In genomic region chr5:57277085-57277484, GRCh38 we compare ENCODE assay signal across 10 cellular contexts.
DNase-seq lines count a peak whose midpoint lies in the region; FAIRE-seq and TF ChIP-seq lines count a peak whose summit lies in the region.
"Had no signal": no experiment of that assay in that cellular context is flagged by ENCODE, and none has a peak within 500 bp of the region (broad histone marks: within the 10 kb centered on the region; RNA-seq: fewer than 3 reads in every experiment).

No MANE protein-coding gene starts in this region.

- H2AFZ ChIP-seq in SK-N-SH (ENCODE audit: low read depth) = no peak overlapping the region

- peaks cover 5% of the 10 kb centered on the region for H3K27me3 Mint-ChIP-seq in activated CD4-positive, alpha-beta memory T cell treated with anti-CD3 and anti-CD28 coated beads for 36 hours
- H3K27me3 Mint-ChIP-seq: activated naive CD4-positive, alpha-beta T cell treated with anti-CD3 and anti-CD28 coated beads, Interleukin-2, amount 50 U/mL, for 24 hours had no signal

- H3K36me3 ChIP-seq in SK-N-SH (replicated peaks in 1 of 2; ENCODE audit: control insufficient read depth in 1 of 2, insufficient read depth in 2 of 2, low read length in 1 of 2) (no peaks in the 10 kb centered on the region), prostate gland (no peaks in the 10 kb centered on the region), tibial artery (no peaks in the 10 kb centered on the region)

- H3K9me3 ChIP-seq in SK-N-SH (no peaks in the 10 kb centered on the region), prostate gland (no peaks in the 10 kb centered on the region), tibial artery (no peaks in the 10 kb centered on the region)

- TF ChIP-seq CTCF in AG09319 (IDR thresholded peaks at IDR 0.05; ENCODE audit: low read depth, low read length) = peak; percentile 25
- peak; percentile 58 for TF ChIP-seq CTCF in SK-N-SH (IDR thresholded peaks at IDR 0.05)
- peak in 1 of 4 experiments; percentile 27 for TF ChIP-seq CTCF in prostate gland (IDR thresholded peaks at IDR 0.05)
- no peak for TF ChIP-seq CTCF in tibial artery (IDR thresholded peaks at IDR 0.05)

- H3K9me2 ChIP-seq in SK-N-SH = no peaks in the 10 kb centered on the region

- intact Hi-C loops in activated CD4-positive, alpha-beta memory T cell treated with anti-CD3 and anti-CD28 coated beads for 36 hours (cut with micrococcal nuclease) = loop anchor here (1.0 to 2.0 kb wide), 2 partner anchors 377 to 1006 kb away; no protein-coding TSS in a partner anchor
- intact Hi-C loops in prostate gland (cut with DNase I) (no loop called here), tibial artery (cut with DNase I; ENCODE audit: low total_unique reads) (no loop called here)

- no peaks in the 10 kb centered on the region for H3F3A ChIP-seq in SK-N-SH (replicated peaks; ENCODE audit: insufficient read depth)

- no peaks in the 10 kb centered on the region for H4K20me1 ChIP-seq in SK-N-SH (ENCODE audit: insufficient read depth)

- H3K4me3 ChIP-seq in SK-N-SH (ENCODE audit: low read depth in 2 of 2, low read length in 1 of 2) (no peak overlapping the region), prostate gland (no peak overlapping the region), tibial artery (no peak overlapping the region)

- H3K4me1 ChIP-seq in SK-N-SH (ENCODE audit: control insufficient read depth in 1 of 2, insufficient read depth in 2 of 2, low read depth in 1 of 2, low read length in 1 of 2) (no peaks in the 10 kb centered on the region), prostate gland (replicated peaks) (no peaks in the 10 kb centered on the region), tibial artery (no peaks in the 10 kb centered on the region)

- H3K9ac ChIP-seq in SK-N-SH = no peak overlapping the region

- H3K4me1 Mint-ChIP-seq in activated CD4-positive, alpha-beta memory T cell treated with anti-CD3 and anti-CD28 coated beads for 36 hours (ENCODE audit: low read depth) = no peaks in the 10 kb centered on the region
- H3K4me1 Mint-ChIP-seq: activated naive CD4-positive, alpha-beta T cell treated with anti-CD3 and anti-CD28 coated beads, Interleukin-2, amount 50 U/mL, for 24 hours had no signal

- TF ChIP-seq POLR2A in H54 (IDR thresholded peaks at IDR 0.05; ENCODE audit: low read depth, low read length) = no peak
- no peak for TF ChIP-seq POLR2A in prostate gland (IDR thresholded peaks at IDR 0.05)

- POLR2A ChIA-PET in SK-N-SH (lab: Yijun Ruan, JAX) = no interaction called here
- POLR2A ChIA-PET in activated CD4-positive, alpha-beta memory T cell treated with anti-CD3 and anti-CD28 coated beads for 36 hours (lab: Charles Lee) = no interaction called here

- WGBS in SK-N-SH (ENCODE audit: low lambda C conversion rate) = 82% methylated on average over 1 of the region's 1 CpG
- WGBS in prostate gland = 93% methylated on average over 1 of the region's 1 CpG

- no peak overlapping the region for H3K4me3 Mint-ChIP-seq in activated CD4-positive, alpha-beta memory T cell treated with anti-CD3 and anti-CD28 coated beads for 36 hours
- H3K4me3 Mint-ChIP-seq: activated naive CD4-positive, alpha-beta T cell treated with anti-CD3 and anti-CD28 coated beads, Interleukin-2, amount 50 U/mL, for 24 hours; T-helper 2 cell treated with Interferon-gamma antibody and Interleukin-4, amounts not matched to agents 5 μg/mL and 100 μg/mL, for 36 hours had no signal

- no peaks in the 10 kb centered on the region for H3K36me3 Mint-ChIP-seq in activated CD4-positive, alpha-beta memory T cell treated with anti-CD3 and anti-CD28 coated beads for 36 hours
- H3K36me3 Mint-ChIP-seq: activated naive CD4-positive, alpha-beta T cell treated with anti-CD3 and anti-CD28 coated beads, Interleukin-2, amount 50 U/mL, for 24 hours had no signal

- no peak overlapping the region for H3K4me2 ChIP-seq in SK-N-SH

- H3K27ac ChIP-seq in SK-N-SH (ENCODE audit: low read depth in 2 of 2, low read length in 1 of 2) (no peak overlapping the region), prostate gland (no peak overlapping the region), tibial artery (no peak overlapping the region)

- H3K9me3 Mint-ChIP-seq in activated CD4-positive, alpha-beta memory T cell treated with anti-CD3 and anti-CD28 coated beads for 36 hours = no peaks in the 10 kb centered on the region
- H3K9me3 Mint-ChIP-seq: activated naive CD4-positive, alpha-beta T cell treated with anti-CD3 and anti-CD28 coated beads, Interleukin-2, amount 50 U/mL, for 24 hours; T-helper 2 cell treated with Interferon-gamma antibody and Interleukin-4, amounts not matched to agents 5 μg/mL and 100 μg/mL, for 36 hours had no signal

- H3K79me2 ChIP-seq in SK-N-SH (ENCODE audit: insufficient read depth) = no peaks in the 10 kb centered on the region

- H3K27me3 ChIP-seq in SK-N-SH (ENCODE audit: insufficient read depth) (no peaks in the 10 kb centered on the region), prostate gland (replicated peaks; ENCODE audit: insufficient read depth) (no peaks in the 10 kb centered on the region), tibial artery (no peaks in the 10 kb centered on the region)

- DNase-seq in AG09319 (ENCODE audit: extremely low read depth, low read depth) = no peak
- DNase-seq in H54 (ENCODE audit: insufficient read length, low spot score) = peak; percentile 10
- peak; percentile 8 for DNase-seq in SK-N-SH
- peak; percentile 40 for DNase-seq in glomerular visceral epithelial cell (ENCODE audit: extremely low spot score)
- no peak for DNase-seq in activated CD4-positive, alpha-beta memory T cell treated with anti-CD3 and anti-CD28 coated beads for 36 hours
- DNase-seq in NCI-H187 treated with DMSO at 0.1 percent for 48 hours (lab: John Stamatoyannopoulos, UW) = no peak
- no peak for DNase-seq in prostate gland (ENCODE audit: low spot score)
- no peak for DNase-seq in tibial artery

- H3K27ac Mint-ChIP-seq in activated CD4-positive, alpha-beta memory T cell treated with anti-CD3 and anti-CD28 coated beads for 36 hours = no peak overlapping the region
- H3K27ac Mint-ChIP-seq: activated naive CD4-positive, alpha-beta T cell treated with anti-CD3 and anti-CD28 coated beads, Interleukin-2, amount 50 U/mL, for 24 hours; T-helper 2 cell treated with Interferon-gamma antibody and Interleukin-4, amounts not matched to agents 5 μg/mL and 100 μg/mL, for 36 hours had no signal

- TF ChIP-seq RAD21 in SK-N-SH (IDR thresholded peaks at IDR 0.05; ENCODE audit: low read length) = peak; percentile 63

- no peak for TF ChIP-seq EP300 in SK-N-SH (IDR thresholded peaks at IDR 0.05; ENCODE audit: borderline replicate concordance in 1 of 2, low read depth in 1 of 2, low read length in 1 of 2)

- FAIRE-seq in H54 (lab: Jason Lieb, UNC) = peak; percentile 30

- CTCF ChIA-PET in SK-N-SH (lab: Yijun Ruan, JAX) = interaction anchor here (0.7 to 1.5 kb wide), 6 partner anchors 21 to 1578 kb away, joined by 3 to 4 read pairs (median 3); no protein-coding TSS in a partner anchor
- CTCF ChIA-PET in activated CD4-positive, alpha-beta memory T cell treated with anti-CD3 and anti-CD28 coated beads for 36 hours (lab: Charles Lee) = interaction anchor here (1.1 kb wide), 1 partner anchor 21 kb away, joined by 3 read pairs; no protein-coding TSS in a partner anchor

TF ChIP-seq in SK-N-SH, 30 proteins besides CTCF, POLR2A, EP300 and RAD21:
- TF ChIP-seq YY1 (IDR thresholded peaks at IDR 0.05; ENCODE audit: low read depth) = no peak
- TF ChIP-seq SMC3 (IDR thresholded peaks at IDR 0.05; ENCODE audit: low read depth, low read length) = peak; percentile 30; the same call in 1 of the 2 replicates
TF ChIP-seq in SK-N-SH: peak in this region for 1.

Comparison
In these comparisons a context has a peak if more than half of its experiments do, and no peak if none do; other contexts are left out.
1. DNase-seq: peak in H54 (single experiment), SK-N-SH (single experiment) and glomerular visceral epithelial cell (single experiment); none in AG09319 (single experiment), activated CD4-positive, alpha-beta memory T cell treated with anti-CD3 and anti-CD28 coated beads for 36 hours (single experiment), NCI-H187 treated with DMSO at 0.1 percent for 48 hours (single experiment), prostate gland (single experiment) and tibial artery (0 of 2).
2. CTCF ChIP-seq: peak in AG09319 (single experiment) and SK-N-SH (single experiment); none in tibial artery (0 of 2).